2 cellular contexts compared by ENCODE assay signal in genomic region chr9:36088020-36088419, GRCh38.
TF ChIP-seq lines count a peak whose summit lies in the region.

No MANE protein-coding gene starts in this region.

TF ChIP-seq in HepG2, 621 proteins besides CTCF, POLR2A, EP300 and RAD21:
- peak; percentile 43; the same call in 1 of the 2 replicates for TF ChIP-seq CEBPB (IDR thresholded peaks at IDR 0.05; ENCODE audit: borderline replicate concordance, low read depth, low read length)
- TF ChIP-seq, protein P1, sequence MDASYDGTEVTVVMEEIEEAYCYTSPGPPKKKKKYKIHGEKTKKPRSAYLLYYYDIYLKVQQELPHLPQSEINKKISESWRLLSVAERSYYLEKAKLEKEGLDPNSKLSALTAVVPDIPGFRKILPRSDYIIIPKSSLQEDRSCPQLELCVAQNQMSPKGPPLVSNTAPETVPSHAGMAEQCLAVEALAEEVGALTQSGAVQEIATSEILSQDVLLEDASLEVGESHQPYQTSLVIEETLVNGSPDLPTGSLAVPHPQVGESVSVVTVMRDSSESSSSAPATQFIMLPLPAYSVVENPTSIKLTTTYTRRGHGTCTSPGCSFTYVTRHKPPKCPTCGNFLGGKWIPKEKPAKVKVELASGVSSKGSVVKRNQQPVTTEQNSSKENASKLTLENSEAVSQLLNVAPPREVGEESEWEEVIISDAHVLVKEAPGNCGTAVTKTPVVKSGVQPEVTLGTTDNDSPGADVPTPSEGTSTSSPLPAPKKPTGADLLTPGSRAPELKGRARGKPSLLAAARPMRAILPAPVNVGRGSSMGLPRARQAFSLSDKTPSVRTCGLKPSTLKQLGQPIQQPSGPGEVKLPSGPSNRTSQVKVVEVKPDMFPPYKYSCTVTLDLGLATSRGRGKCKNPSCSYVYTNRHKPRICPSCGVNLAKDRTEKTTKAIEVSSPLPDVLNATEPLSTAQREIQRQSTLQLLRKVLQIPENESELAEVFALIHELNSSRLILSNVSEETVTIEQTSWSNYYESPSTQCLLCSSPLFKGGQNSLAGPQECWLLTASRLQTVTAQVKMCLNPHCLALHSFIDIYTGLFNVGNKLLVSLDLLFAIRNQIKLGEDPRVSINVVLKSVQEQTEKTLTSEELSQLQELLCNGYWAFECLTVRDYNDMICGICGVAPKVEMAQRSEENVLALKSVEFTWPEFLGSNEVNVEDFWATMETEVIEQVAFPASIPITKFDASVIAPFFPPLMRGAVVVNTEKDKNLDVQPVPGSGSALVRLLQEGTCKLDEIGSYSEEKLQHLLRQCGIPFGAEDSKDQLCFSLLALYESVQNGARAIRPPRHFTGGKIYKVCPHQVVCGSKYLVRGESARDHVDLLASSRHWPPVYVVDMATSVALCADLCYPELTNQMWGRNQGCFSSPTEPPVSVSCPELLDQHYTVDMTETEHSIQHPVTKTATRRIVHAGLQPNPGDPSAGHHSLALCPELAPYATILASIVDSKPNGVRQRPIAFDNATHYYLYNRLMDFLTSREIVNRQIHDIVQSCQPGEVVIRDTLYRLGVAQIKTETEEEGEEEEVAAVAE (CRISPR knock-in tag; IDR thresholded peaks at IDR 0.05; ENCODE audit: borderline replicate concordance) = no peak
- TF ChIP-seq ZNF788 (CRISPR knock-in tag; IDR thresholded peaks at IDR 0.05; ENCODE audit: borderline replicate concordance) = no peak
- TF ChIP-seq, protein P2, sequence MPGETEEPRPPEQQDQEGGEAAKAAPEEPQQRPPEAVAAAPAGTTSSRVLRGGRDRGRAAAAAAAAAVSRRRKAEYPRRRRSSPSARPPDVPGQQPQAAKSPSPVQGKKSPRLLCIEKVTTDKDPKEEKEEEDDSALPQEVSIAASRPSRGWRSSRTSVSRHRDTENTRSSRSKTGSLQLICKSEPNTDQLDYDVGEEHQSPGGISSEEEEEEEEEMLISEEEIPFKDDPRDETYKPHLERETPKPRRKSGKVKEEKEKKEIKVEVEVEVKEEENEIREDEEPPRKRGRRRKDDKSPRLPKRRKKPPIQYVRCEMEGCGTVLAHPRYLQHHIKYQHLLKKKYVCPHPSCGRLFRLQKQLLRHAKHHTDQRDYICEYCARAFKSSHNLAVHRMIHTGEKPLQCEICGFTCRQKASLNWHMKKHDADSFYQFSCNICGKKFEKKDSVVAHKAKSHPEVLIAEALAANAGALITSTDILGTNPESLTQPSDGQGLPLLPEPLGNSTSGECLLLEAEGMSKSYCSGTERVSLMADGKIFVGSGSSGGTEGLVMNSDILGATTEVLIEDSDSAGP (CRISPR knock-in tag; IDR thresholded peaks at IDR 0.05; ENCODE audit: borderline replicate concordance) = no peak
- peak; percentile 61 for TF ChIP-seq ATF7 (IDR thresholded peaks at IDR 0.05)
- TF ChIP-seq ATF7 (CRISPR knock-in tag; IDR thresholded peaks at IDR 0.05) = no peak

TF ChIP-seq in H1, 55 proteins besides CTCF, POLR2A, EP300 and RAD21:
- TF ChIP-seq CEBPB (IDR thresholded peaks at IDR 0.05; ENCODE audit: low read depth, low read length) (peak; percentile 11; the same call in 1 of the 2 replicates), SAP30 (IDR thresholded peaks at IDR 0.05; ENCODE audit: insufficient read depth, insufficient replicate concordance, low read length) (no peak), CREB1 (IDR thresholded peaks at IDR 0.05) (no peak)
